Comparison of ENCODE assay signal across 23 cellular contexts in genomic region chr17:13952252-13952721, GRCh38.
"Had no signal": no experiment of that assay in that cellular context is flagged by ENCODE, and none has a peak within 500 bp of the region (broad histone marks: within the 10 kb centered on the region; RNA-seq: fewer than 3 reads in every experiment).

No MANE protein-coding gene starts in this region.

- H3K4me3 ChIP-seq: body of pancreas, left lung, mucosa of descending colon, neural progenitor cell, prostate gland, suprapubic skin, transverse colon, uterus had no signal

- ATAC-seq: body of pancreas; effector memory CD8-positive, alpha-beta T cell; left lung; mucosa of descending colon; naive thymus-derived CD4-positive, alpha-beta T cell; right cardiac atrium; stimulated activated naive CD8-positive, alpha-beta T cell treated with anti-CD3 and anti-CD28 coated beads, Interleukin-15, amount 100 ng/mL, for 72 hours; WTC11 had no signal

- H3K4me1 ChIP-seq: body of pancreas, left lung, prostate gland, transverse colon, uterus had no signal

- H3K36me3 ChIP-seq: left lung, neural progenitor cell, prostate gland, suprapubic skin, transverse colon, uterus had no signal

- H3K27ac ChIP-seq: body of pancreas, left lung, neural progenitor cell, prostate gland, suprapubic skin, transverse colon, uterus had no signal

- DNase-seq: activated CD4-positive, alpha-beta memory T cell treated with anti-CD3 and anti-CD28 coated beads for 36 hours; activated CD4-positive, alpha-beta T cell treated with anti-CD3 and anti-CD28 coated beads for 4 hours; activated naive CD4-positive, alpha-beta T cell treated with Interleukin-2 at 50 U/mL for 16 hours; activated naive CD8-positive, alpha-beta T cell treated with anti-CD3 and anti-CD28 coated beads, Interleukin-2, amount 10 ng/mL, durations not matched to agents 7 days and 5 days; activated T-cell treated with anti-CD3 and anti-CD28 coated beads for 4 hours; body of pancreas; effector memory CD8-positive, alpha-beta T cell; head of caudate nucleus; left lung; mesenchymal stem cell; mucosa of descending colon; naive thymus-derived CD4-positive, alpha-beta T cell; right cardiac atrium; small intestine; stimulated activated CD4-positive, alpha-beta T cell treated with anti-CD3 and anti-CD28 coated beads, Interleukin-15, amount 100 ng/mL, for 24 hours; stimulated activated CD4-positive, alpha-beta T cell treated with anti-CD3 and anti-CD28 coated beads, Interleukin-2, amount 100 ng/mL, for 48 hours; stimulated activated naive CD8-positive, alpha-beta T cell treated with anti-CD3 and anti-CD28 coated beads, Interleukin-15, amount 100 ng/mL, for 72 hours; transverse colon; uterus had no signal

- H3K9me3 ChIP-seq: body of pancreas, left lung, mucosa of descending colon, prostate gland, suprapubic skin, transverse colon, uterus had no signal
